11 cellular contexts compared by ENCODE assay signal in genomic region chr5:1444361-1445189, GRCh38. TPM values are rescaled to one million over a fixed set of nuclear protein-coding genes. Genes with fewer than 3 reads are reported as not detected.
DNase-seq lines count a peak whose midpoint lies in the region; ATAC-seq and TF ChIP-seq lines count a peak whose summit lies in the region.
"Had no signal": no experiment of that assay in that cellular context is flagged by ENCODE, and none has a peak within 500 bp of the region (broad histone marks: within the 10 kb centered on the region; RNA-seq: fewer than 3 reads in every experiment).

No MANE protein-coding gene starts in this region.

- H3K36me3 ChIP-seq in CD8-positive, alpha-beta memory T cell (ENCODE audit: insufficient read depth, low read length) = no peaks in the 10 kb centered on the region
- H3K36me3 ChIP-seq in HUES6 (ENCODE audit: control insufficient read depth, insufficient read depth, low read length) = no peaks in the 10 kb centered on the region
- no peaks in the 10 kb centered on the region for H3K36me3 ChIP-seq in left ventricle myocardium inferior
- H3K36me3 ChIP-seq in osteoblast (ENCODE audit: insufficient read depth, low read length) = no peaks in the 10 kb centered on the region
- no peaks in the 10 kb centered on the region for H3K36me3 ChIP-seq in transverse colon

- H3K27ac ChIP-seq in CD8-positive, alpha-beta memory T cell (ENCODE audit: low read depth, low read length) = no peak overlapping the region
- H3K27ac ChIP-seq in HUES6 (ENCODE audit: low read depth, low read length) (no peak overlapping the region), left ventricle myocardium inferior (replicated peaks) (no peak overlapping the region), osteoblast (ENCODE audit: low read depth, low read length) (no peak overlapping the region), transverse colon (no peak overlapping the region)
- H3K27ac ChIP-seq: HL-60 had no signal

- CTCF ChIA-PET in CD8-positive, alpha-beta memory T cell (lab: Charles Lee) = no interaction called here

- no peaks in the 10 kb centered on the region for H3K9me3 ChIP-seq in CD8-positive, alpha-beta memory T cell (ENCODE audit: low read length)
- H3K9me3 ChIP-seq in HUES6 (ENCODE audit: control insufficient read depth, insufficient read depth, low read depth, low read length) (peaks cover 4% of the 10 kb centered on the region; the same call in 1 of the 2 replicates), left ventricle myocardium inferior (replicated peaks) (peaks cover 5% of the 10 kb centered on the region), osteoblast (ENCODE audit: low read depth, low read length) (no peaks in the 10 kb centered on the region), transverse colon (no peaks in the 10 kb centered on the region)

- H3K36me3 Mint-ChIP-seq in CD8-positive, alpha-beta memory T cell = peaks cover 0 to 5% (median 0%) of the 10 kb centered on the region in 3 donors

- TF ChIP-seq CTCF in left ventricle myocardium inferior (IDR thresholded peaks at IDR 0.05; ENCODE audit: borderline replicate concordance) (no peak), osteoblast (IDR thresholded peaks at IDR 0.05; ENCODE audit: extremely low read depth, low read depth, low read length) (no peak), transverse colon (IDR thresholded peaks at IDR 0.05) (no peak)

- WGBS in transverse colon (ENCODE audit: low coverage in 1 of 2), 2 donors = 17% methylated on average over 63 of the region's 68 CpGs; no CpG with 5 or more reads in 1 of the 2 donors

- H3K4me1 Mint-ChIP-seq in CD8-positive, alpha-beta memory T cell = peaks cover 27 to 44% (median 31%) of the 10 kb centered on the region in 3 donors

- in situ Hi-C loops in transverse colon (cut with MboI; ENCODE audit: low pct_ligation_motif_present in 1 of 4, low pct_unique_long_range_greater_than_20kb in 1 of 4, low sequenced_read_pairs in 3 of 4) = no loop called here

- peaks cover 14% of the 10 kb centered on the region for H3K4me1 ChIP-seq in CD8-positive, alpha-beta memory T cell (ENCODE audit: insufficient read depth, low read length)
- H3K4me1 ChIP-seq in HUES6 (ENCODE audit: control insufficient read depth, insufficient read depth, low read length) (0 out of 2 replicates have a peak, but pooled peaks cover 8% of the 10 kb centered on the region), left ventricle myocardium inferior (peaks cover 18% of the 10 kb centered on the region), osteoblast (ENCODE audit: insufficient read depth, low read length) (no peaks in the 10 kb centered on the region), transverse colon (peaks cover 0 to 14% (median 12%) of the 10 kb centered on the region in 4 donors)

- peaks cover 0 to 8% (median 6%) of the 10 kb centered on the region in 5 donors for H3K9me3 Mint-ChIP-seq in CD8-positive, alpha-beta memory T cell
- H3K9me3 Mint-ChIP-seq: T-helper 1 cell treated with Interleukin-12 subunit alpha and Interleukin-12 subunit beta and Interleukin-4 antibody, amounts not matched to agents 30 μg/mL and 1 μg/mL, for 36 hours had no signal

- H3K4me2 ChIP-seq in osteoblast (ENCODE audit: insufficient read depth, low read length) = no peak overlapping the region

- intact Hi-C loops in left ventricle myocardium inferior (cut with micrococcal nuclease) (no loop called here), transverse colon (cut with DNase I; ENCODE audit: low total_unique reads) (no loop called here)

- H3K27me3 ChIP-seq in CD8-positive, alpha-beta memory T cell (ENCODE audit: insufficient read depth, low read length, poor library complexity, severe bottlenecking) = peaks cover 13% of the 10 kb centered on the region
- H3K27me3 ChIP-seq in HUES6 (ENCODE audit: control insufficient read depth, insufficient read depth, low read length) (peaks cover 100% of the 10 kb centered on the region), left ventricle myocardium inferior (ENCODE audit: low read depth) (peaks cover 100% of the 10 kb centered on the region), osteoblast (ENCODE audit: insufficient read depth, low read length) (peaks cover 49% of the 10 kb centered on the region), transverse colon (peaks cover 79% of the 10 kb centered on the region)

- no peak for DNase-seq in CD8-positive, alpha-beta memory T cell
- no peak for DNase-seq in left ventricle myocardium inferior
- DNase-seq in osteoblast (ENCODE audit: insufficient read length, low spot score, missing footprints) = peak; percentile 47
- no peak for DNase-seq in transverse colon
- no peak for DNase-seq in foreskin melanocyte
- DNase-seq: mesenchymal stem cell had no signal

- no peaks in the 10 kb centered on the region for H4K20me1 ChIP-seq in osteoblast (ENCODE audit: insufficient read depth, low read length)

- no peaks in the 10 kb centered on the region for H3K79me2 ChIP-seq in osteoblast (ENCODE audit: insufficient read depth, low read length)

- POLR2A ChIA-PET in CD8-positive, alpha-beta memory T cell (lab: Charles Lee) = no interaction called here

- no peak for TF ChIP-seq EP300 in transverse colon (IDR thresholded peaks at IDR 0.05; ENCODE audit: low read depth)

- no peak overlapping the region for H3K4me3 ChIP-seq in CD8-positive, alpha-beta memory T cell (ENCODE audit: low read length)
- H3K4me3 ChIP-seq in HUES6 (ENCODE audit: low read depth, low read length) (peak overlapping the region; percentile 63), left ventricle myocardium inferior (peak overlapping the region; percentile 44), osteoblast (ENCODE audit: insufficient read depth, low read length) (no peak overlapping the region), transverse colon (peak overlapping the region in 1 of 4 donors; percentile 23)

- H2AFZ ChIP-seq in osteoblast (ENCODE audit: low read length) = no peak overlapping the region

- peak overlapping the region; percentile 17 for H3K9ac ChIP-seq in HUES6 (ENCODE audit: low read length)

- TF ChIP-seq POLR2A in transverse colon (IDR thresholded peaks at IDR 0.05) = no peak

- H3K27me3 Mint-ChIP-seq in CD8-positive, alpha-beta memory T cell = peaks cover 33 to 54% of the 10 kb centered on the region in 2 donors

- peak overlapping the region in 1 of 8 donors; percentile 4 for H3K27ac Mint-ChIP-seq in CD8-positive, alpha-beta memory T cell
- H3K27ac Mint-ChIP-seq: T-helper 1 cell treated with Interleukin-12 subunit alpha and Interleukin-12 subunit beta and Interleukin-4 antibody, amounts not matched to agents 30 μg/mL and 1 μg/mL, for 36 hours had no signal

- no peak for ATAC-seq in GM21528 (IDR thresholded peaks at IDR 0.05; ENCODE audit: low FRiP score, unreplicated experiment)

- H3K4me3 Mint-ChIP-seq in CD8-positive, alpha-beta memory T cell = peak overlapping the region in 5 of 7 donors; percentile 24 to 84 (median 64)
- H3K4me3 Mint-ChIP-seq: T-helper 1 cell treated with Interleukin-12 subunit alpha and Interleukin-12 subunit beta and Interleukin-4 antibody, amounts not matched to agents 30 μg/mL and 1 μg/mL, for 36 hours had no signal

RNA-seq across cellular contexts. Expression of gene SLC6A3, which starts 0.7 kb away (rescaled TPM):
- not detected for total RNA-seq in CD8-positive, alpha-beta memory T cell
- polyA plus RNA-seq in CD8-positive, alpha-beta memory T cell = not detected
- not detected for total RNA-seq in left ventricle myocardium inferior
- not detected in 2 replicates for total RNA-seq in osteoblast
- total RNA-seq in transverse colon = not detected
- total RNA-seq: skeletal muscle tissue had no signal

Comparison
In these comparisons a context has a peak if more than half of its experiments do, and no peak if none do; other contexts are left out.
1. H3K4me3 ChIP-seq: peak in HUES6 (single experiment) and left ventricle myocardium inferior (single experiment); none in CD8-positive, alpha-beta memory T cell (single experiment) and osteoblast (single experiment).